ENCODE assay signal across 20 cellular contexts in genomic region chr7:47231627-47232026, GRCh38.
DNase-seq lines count a peak whose midpoint lies in the region; ATAC-seq, FAIRE-seq and TF ChIP-seq lines count a peak whose summit lies in the region.
"Had no signal": no experiment of that assay in that cellular context is flagged by ENCODE, and none has a peak within 500 bp of the region (broad histone marks: within the 10 kb centered on the region; RNA-seq: fewer than 3 reads in every experiment).

No MANE protein-coding gene starts in this region.

- no peak for TF ChIP-seq RAD21 in A549 (conservative IDR thresholded peaks at IDR 0.05 in 1 of 2, IDR thresholded peaks at IDR 0.05 in 1 of 2)
- no peak for TF ChIP-seq RAD21 in K562 (CRISPR knock-in tag; conservative IDR thresholded peaks at IDR 0.05 in 1 of 2, IDR thresholded peaks at IDR 0.05 in 1 of 2)

- H3K79me1 ChIP-seq in mesenchymal stem cell (replicated peaks; ENCODE audit: low read length, poor library complexity, severe bottlenecking) = no peaks in the 10 kb centered on the region

- peak overlapping the region; percentile 42 for H2AK5ac ChIP-seq in mesenchymal stem cell (ENCODE audit: low read length, severe bottlenecking)

- H2BK12ac ChIP-seq in mesenchymal stem cell (ENCODE audit: low read length in 2 of 2) = peak overlapping the region in 1 of 2 experiments; percentile 34

- BruUV-seq in K562 (replicated peaks; lab: Mats Ljungman, UMichigan) = no TSS peak

- H3K4me2 ChIP-seq in A549 (no peak overlapping the region), K562 (ENCODE audit: insufficient read depth, low read length) (no peak overlapping the region), mesenchymal stem cell (ENCODE audit: low read length, poor library complexity, severe bottlenecking) (no peak overlapping the region)

- WGBS in A549 (ENCODE audit: missing lambda C conversion rate) = 83% methylated on average over 1 of the region's 1 CpG
- WGBS in K562 (ENCODE audit: insufficient coverage, low coverage, missing lambda C conversion rate) = 33% methylated on average over 1 of the region's 1 CpG
- 100% methylated on average over 1 of the region's 1 CpG for WGBS in mesenchymal stem cell

- H4K91ac ChIP-seq in mesenchymal stem cell (ENCODE audit: low read length) = peak overlapping the region; percentile 84

- H3K9ac ChIP-seq in K562 (ENCODE audit: insufficient read depth in 1 of 2, low read depth in 2 of 2, low read length in 2 of 2) = no peak overlapping the region; a peak in 1 of 4 replicates
- H3K9ac ChIP-seq in mesenchymal stem cell (ENCODE audit: low read length) = no peak overlapping the region
- H3K9ac ChIP-seq: BLaER1 treated with 17β-estradiol and CSF1 and Interleukin-3, amounts not matched to agents 10 nM and 100 nM had no signal

- H3K4ac ChIP-seq in mesenchymal stem cell (ENCODE audit: low read depth in 1 of 2, low read length in 2 of 2) = no peak overlapping the region

- H2BK5ac ChIP-seq in mesenchymal stem cell (ENCODE audit: low read depth, low read length, poor library complexity, severe bottlenecking) = no peak overlapping the region

- peak; percentile 28 for FAIRE-seq in A549 (lab: Jason Lieb, UNC)
- no peak for FAIRE-seq in K562 (lab: Jason Lieb, UNC)
- FAIRE-seq: A204.1, D721Med, G401.6, GM12891, GM19239 had no signal

- H3K27me3 ChIP-seq in K562 (ENCODE audit: control insufficient read depth in 2 of 2, insufficient read depth in 2 of 2, low read length in 2 of 2) (no peaks in the 10 kb centered on the region), mesenchymal stem cell (ENCODE audit: control insufficient read depth in 1 of 2, insufficient read depth in 1 of 2, low read length in 2 of 2) (peaks cover 0 to 15% of the 10 kb centered on the region in 2 experiments)
- H3K27me3 ChIP-seq: BLaER1 treated with 17β-estradiol and CSF1 and Interleukin-3, amounts not matched to agents 10 nM and 100 nM had no signal

- peak overlapping the region in 1 of 2 experiments; percentile 70 for H3K18ac ChIP-seq in mesenchymal stem cell (ENCODE audit: low read depth in 1 of 2, low read length in 2 of 2)

- no peak overlapping the region for H4K8ac ChIP-seq in mesenchymal stem cell (ENCODE audit: low read length)

- CTCF ChIA-PET in A549 (lab: Yijun Ruan, JAX) = interaction anchor here (0.9 to 1.6 kb wide), 3 partner anchors 10 to 713 kb away, joined by 3 to 7 read pairs (median 6); no protein-coding TSS in a partner anchor
- CTCF ChIA-PET in K562 (lab: Yijun Ruan, JAX; ENCODE audit: low intra/inter-chr PET ratio) = no interaction called here

- H3K23ac ChIP-seq in mesenchymal stem cell (ENCODE audit: low read length in 2 of 2) = no peak overlapping the region

- H4K20me1 ChIP-seq in K562 (replicated peaks; ENCODE audit: control insufficient read depth, insufficient read depth, low read length) = no peaks in the 10 kb centered on the region
- H4K20me1 ChIP-seq: BLaER1 treated with 17β-estradiol and CSF1 and Interleukin-3, amounts not matched to agents 10 nM and 100 nM had no signal

- no peaks in the 10 kb centered on the region for H3K79me2 ChIP-seq in K562 (ENCODE audit: control insufficient read depth, insufficient read depth, low read length)

- H3K4me1 ChIP-seq in A549 (peaks cover 10% of the 10 kb centered on the region; the same call in 2 of the 3 replicates), K562 (replicated peaks in 1 of 2; ENCODE audit: control insufficient read depth in 2 of 2, insufficient read depth in 2 of 2, low read length in 2 of 2) (peaks cover 17 to 19% of the 10 kb centered on the region in 2 experiments), mesenchymal stem cell (ENCODE audit: control insufficient read depth, insufficient read depth, low read depth, low read length) (peaks cover 22% of the 10 kb centered on the region)
- H3K4me1 ChIP-seq: Caco-2 had no signal

- H3K36me3 ChIP-seq in K562 (ENCODE audit: control insufficient read depth, insufficient read depth, low read length) (no peaks in the 10 kb centered on the region), mesenchymal stem cell (ENCODE audit: control insufficient read depth in 1 of 2, insufficient read depth in 2 of 2, low read depth in 1 of 2, low read length in 2 of 2) (no peaks in the 10 kb centered on the region)
- H3K36me3 ChIP-seq: BLaER1 treated with 17β-estradiol and CSF1 and Interleukin-3, amounts not matched to agents 10 nM and 100 nM had no signal

- ATAC-seq in A549 (no peak), K562 (no peak), left cardiac atrium (no peak)
- ATAC-seq: CD8-positive, alpha-beta T cell had no signal

- H3K14ac ChIP-seq in mesenchymal stem cell (ENCODE audit: low read length in 2 of 2) = no peak overlapping the region

- H2BK120ac ChIP-seq in mesenchymal stem cell (ENCODE audit: low read depth, low read length) = no peak overlapping the region

- H3K9me3 ChIP-seq in A549 (no peaks in the 10 kb centered on the region), K562 (replicated peaks; ENCODE audit: control insufficient read depth, insufficient read depth, low read depth, low read length) (no peaks in the 10 kb centered on the region), mesenchymal stem cell (ENCODE audit: control insufficient read depth, low read length) (no peaks in the 10 kb centered on the region)
- H3K9me3 ChIP-seq: BLaER1 treated with 17β-estradiol and CSF1 and Interleukin-3, amounts not matched to agents 10 nM and 100 nM; Caco-2 had no signal

- peaks cover 4% of the 10 kb centered on the region for H3K9me1 ChIP-seq in K562 (ENCODE audit: control insufficient read depth, insufficient read depth, low read length)

- DNase-seq in A549 (ENCODE audit: low read depth in 1 of 2, low spot score in 1 of 2) (no peak), K562 (ENCODE audit: extremely low read depth in 1 of 4, low spot score in 3 of 4) (no peak), mesenchymal stem cell (no peak), NCI-H748 (lab: John Stamatoyannopoulos, UW; ENCODE audit: unreplicated experiment) (no peak), left cardiac atrium (no peak)
- DNase-seq: 8988T; AML-193; Caco-2; Calu3; CD4-positive, alpha-beta T cell; CD8-positive, alpha-beta T cell; DMS79 treated with DMSO at 0.1 percent for 48 hours; GF-D8 had no signal

- in situ Hi-C loops in K562 (cut with MboI) = loop anchor here (5.0 kb wide), 1 partner anchor 49 kb away; no protein-coding TSS in a partner anchor

- POLR2A ChIA-PET in A549 (lab: Yijun Ruan, JAX) = no interaction called here
- POLR2A ChIA-PET in K562 (lab: Yijun Ruan, JAX) = interaction anchor here (0.9 kb wide), 1 partner anchor 38 kb away, joined by 3 read pairs; no protein-coding TSS in a partner anchor

- no peak overlapping the region for H2AFZ ChIP-seq in K562 (ENCODE audit: low read depth, low read length)
- H2AFZ ChIP-seq in mesenchymal stem cell (ENCODE audit: low read depth, low read length) = no peak overlapping the region

- intact Hi-C loops in K562 (cut with micrococcal nuclease) = loop anchor here (2.0 kb wide), 2 partner anchors 131 to 1309 kb away; no protein-coding TSS in a partner anchor
- intact Hi-C loops in left cardiac atrium (cut with DNase I) = loop anchor here in 1 of 2 donors (10.0 kb wide), 1 partner anchor 1317 kb away; no protein-coding TSS in a partner anchor

- no peak overlapping the region for H3K27ac ChIP-seq in A549
- no peak overlapping the region for H3K27ac ChIP-seq in K562 (ENCODE audit: extremely low read depth, low read depth, low read length)
- H3K27ac ChIP-seq in mesenchymal stem cell (ENCODE audit: low read length, poor library complexity, severe bottlenecking) = no peak overlapping the region
- H3K27ac ChIP-seq: BLaER1 treated with 17β-estradiol and CSF1 and Interleukin-3, amounts not matched to agents 10 nM and 100 nM; C4-2B had no signal

- H2BK15ac ChIP-seq in mesenchymal stem cell (ENCODE audit: low read depth, poor library complexity, severe bottlenecking) = no peak overlapping the region

- TF ChIP-seq POLR2A in A549 (IDR thresholded peaks at IDR 0.05; ENCODE audit: low read length) (no peak), K562 (conservative IDR thresholded peaks at IDR 0.05) (no peak)

- no peak for TF ChIP-seq EP300 in A549 (IDR thresholded peaks at IDR 0.05)
- no peak for TF ChIP-seq EP300 in K562 (IDR thresholded peaks at IDR 0.05; ENCODE audit: low read length)

- no peak for TF ChIP-seq CTCF in A549 (IDR thresholded peaks at IDR 0.05)
- no peak for TF ChIP-seq CTCF in K562 (IDR thresholded peaks at IDR 0.05 in 2 of 3, conservative IDR thresholded peaks at IDR 0.05 in 1 of 3; ENCODE audit: insufficient read depth in 2 of 3, low read depth in 1 of 3, low read length in 3 of 3)

- H3K4me3 ChIP-seq in A549 (no peak overlapping the region), K562 (no peak overlapping the region), mesenchymal stem cell (ENCODE audit: insufficient read depth in 1 of 2, low read depth in 1 of 2, low read length in 2 of 2) (no peak overlapping the region)
- H3K4me3 ChIP-seq: BLaER1 treated with 17β-estradiol and CSF1 and Interleukin-3, amounts not matched to agents 10 nM and 100 nM had no signal

TF ChIP-seq in A549, 52 proteins besides CTCF, POLR2A, EP300 and RAD21 (continues in another document):
- TF ChIP-seq SREBF2 (IDR thresholded peaks at IDR 0.05) = no peak
- TF ChIP-seq PHF8 (IDR thresholded peaks at IDR 0.05; ENCODE audit: borderline replicate concordance, low read depth) = no peak
- TF ChIP-seq, protein P1, sequence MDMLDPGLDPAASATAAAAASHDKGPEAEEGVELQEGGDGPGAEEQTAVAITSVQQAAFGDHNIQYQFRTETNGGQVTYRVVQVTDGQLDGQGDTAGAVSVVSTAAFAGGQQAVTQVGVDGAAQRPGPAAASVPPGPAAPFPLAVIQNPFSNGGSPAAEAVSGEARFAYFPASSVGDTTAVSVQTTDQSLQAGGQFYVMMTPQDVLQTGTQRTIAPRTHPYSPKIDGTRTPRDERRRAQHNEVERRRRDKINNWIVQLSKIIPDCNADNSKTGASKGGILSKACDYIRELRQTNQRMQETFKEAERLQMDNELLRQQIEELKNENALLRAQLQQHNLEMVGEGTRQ (IDR thresholded peaks at IDR 0.05) = no peak
- TF ChIP-seq ZSCAN20 (CRISPR knock-in tag; IDR thresholded peaks at IDR 0.05) = no peak

TF ChIP-seq in K562, 482 proteins besides CTCF, POLR2A, EP300 and RAD21 (continues in another document):
- TF ChIP-seq RBM25 (IDR thresholded peaks at IDR 0.05; ENCODE audit: low read depth, low read length, severe bottlenecking) = peak; percentile 93
- no peak for TF ChIP-seq ZC3H8 (IDR thresholded peaks at IDR 0.05)
- TF ChIP-seq, protein P2, sequence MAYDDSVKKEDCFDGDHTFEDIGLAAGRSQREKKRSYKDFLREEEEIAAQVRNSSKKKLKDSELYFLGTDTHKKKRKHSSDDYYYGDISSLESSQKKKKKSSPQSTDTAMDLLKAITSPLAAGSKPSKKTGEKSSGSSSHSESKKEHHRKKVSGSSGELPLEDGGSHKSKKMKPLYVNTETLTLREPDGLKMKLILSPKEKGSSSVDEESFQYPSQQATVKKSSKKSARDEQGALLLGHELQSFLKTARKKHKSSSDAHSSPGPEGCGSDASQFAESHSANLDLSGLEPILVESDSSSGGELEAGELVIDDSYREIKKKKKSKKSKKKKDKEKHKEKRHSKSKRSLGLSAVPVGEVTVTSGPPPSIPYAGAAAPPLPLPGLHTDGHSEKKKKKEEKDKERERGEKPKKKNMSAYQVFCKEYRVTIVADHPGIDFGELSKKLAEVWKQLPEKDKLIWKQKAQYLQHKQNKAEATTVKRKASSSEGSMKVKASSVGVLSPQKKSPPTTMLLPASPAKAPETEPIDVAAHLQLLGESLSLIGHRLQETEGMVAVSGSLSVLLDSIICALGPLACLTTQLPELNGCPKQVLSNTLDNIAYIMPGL (CRISPR knock-in tag; IDR thresholded peaks at IDR 0.05) = no peak
